In genomic region chr4:132062611-132063239, GRCh38 we compare ENCODE assay signal across 27 cellular contexts.
"Had no signal": no experiment of that assay in that cellular context is flagged by ENCODE, and none has a peak within 500 bp of the region (broad histone marks: within the 10 kb centered on the region; RNA-seq: fewer than 3 reads in every experiment).

No MANE protein-coding gene starts in this region.

- DNase-seq: activated CD4-positive, alpha-beta T cell treated with anti-CD3 and anti-CD28 coated beads for 48 hours; activated CD4-positive, alpha-beta T cell treated with anti-CD3 and anti-CD28 coated beads, Interleukin-2, amount 50 U/mL, for 4 hours; activated CD4-positive, CD25-positive, alpha-beta regulatory T cell treated with anti-CD3 and anti-CD28 coated beads, Interleukin-2, amount 50 U/mL, for 72 hours; activated CD8-positive, alpha-beta memory T cell treated with anti-CD3 and anti-CD28 coated beads, Interleukin-2, amount 50 U/mL, for 48 hours; activated CD8-positive, alpha-beta T cell treated with anti-CD3 and anti-CD28 coated beads, Interleukin-2, amount 10 ng/mL, durations not matched to agents 7 days and 5 days; activated naive CD4-positive, alpha-beta T cell treated with anti-CD3 and anti-CD28 coated beads, Interleukin-2, amount 50 U/mL, for 16 hours; activated T-cell treated with anti-CD3 and anti-CD28 coated beads, Interleukin-2, amount 50 U/mL, for 1 hour; amygdala; brain microvascular endothelial cell; MG63; MV-4-11; NCI-H1092 treated with DMSO at 0.1 percent for 48 hours; NCI-H1417 treated with DMSO at 0.1 percent for 48 hours; NCI-H1694; NCI-H2029; NCI-H2107; NCI-H2171 treated with DMSO at 0.1 percent for 48 hours; NCI-H226; NCI-H510A; NCI-H526 treated with DMSO at 0.1 percent for 48 hours; NK-92 treated with Interleukin-12 subunit alpha and Interleukin-12 subunit beta, amount 100 ng/mL, for 24 hours; Peyer's patch; SHP77 treated with DMSO at 0.1 percent for 48 hours had no signal

- H3K27me3 ChIP-seq: brain microvascular endothelial cell, cardiac muscle cell, MG63, Peyer's patch had no signal

- H3K27ac Mint-ChIP-seq: activated CD8-positive, alpha-beta T cell treated with anti-CD3 and anti-CD28 coated beads, Interleukin-2, amount 10 ng/mL, durations not matched to agents 7 days and 5 days; T-helper 1 cell treated with Interleukin-12 subunit alpha and Interleukin-12 subunit beta and Interleukin-4 antibody, amounts not matched to agents 30 μg/mL and 1 μg/mL, for 36 hours; WTC11 had no signal

- H3K4me3 ChIP-seq: cardiac muscle cell, MG63, Peyer's patch had no signal

- H3K27ac ChIP-seq: brain microvascular endothelial cell, cardiac muscle cell, Peyer's patch, RWPE1 had no signal

- H3K4me3 Mint-ChIP-seq: activated CD8-positive, alpha-beta T cell treated with anti-CD3 and anti-CD28 coated beads, Interleukin-2, amount 10 ng/mL, durations not matched to agents 7 days and 5 days; T-helper 1 cell treated with Interleukin-12 subunit alpha and Interleukin-12 subunit beta and Interleukin-4 antibody, amounts not matched to agents 30 μg/mL and 1 μg/mL, for 36 hours; WTC11 had no signal

- H3K36me3 ChIP-seq: brain microvascular endothelial cell, cardiac muscle cell, MG63, Peyer's patch had no signal

- ATAC-seq: activated CD8-positive, alpha-beta T cell treated with anti-CD3 and anti-CD28 coated beads, Interleukin-2, amount 10 ng/mL, durations not matched to agents 7 days and 5 days; WTC11 had no signal

- H3K4me1 ChIP-seq: Peyer's patch had no signal

- H3K4me1 Mint-ChIP-seq: WTC11 had no signal

- H3K9me3 ChIP-seq: MG63, Peyer's patch had no signal
